12 cellular contexts compared by ENCODE assay signal in genomic region chr14:60652674-60653387, GRCh38. TPM values are rescaled to one million over a fixed set of nuclear protein-coding genes. Genes with fewer than 3 reads are reported as not detected.
DNase-seq lines count a peak whose midpoint lies in the region; ATAC-seq and TF ChIP-seq lines count a peak whose summit lies in the region.
"Had no signal": no experiment of that assay in that cellular context is flagged by ENCODE, and none has a peak within 500 bp of the region (broad histone marks: within the 10 kb centered on the region; RNA-seq: fewer than 3 reads in every experiment).

No MANE protein-coding gene starts in this region.

- no peaks in the 10 kb centered on the region for H3K27me3 ChIP-seq in prostate gland (replicated peaks; ENCODE audit: insufficient read depth)
- peaks cover 99% of the 10 kb centered on the region for H3K27me3 ChIP-seq in lower lobe of right lung (ENCODE audit: low read depth)

- H3K27ac ChIP-seq in coronary artery: no peak overlapping the region
- peak overlapping the region; percentile 92 to 93 for H3K27ac ChIP-seq in prostate gland
- no peak overlapping the region for H3K27ac ChIP-seq in lower lobe of right lung
- H3K27ac ChIP-seq: cardiac muscle cell had no signal

- H3K4me3 ChIP-seq in coronary artery: peak overlapping the region; percentile 14
- H3K4me3 ChIP-seq in prostate gland: peak overlapping the region; percentile 10 to 31
- no peak overlapping the region for H3K4me3 ChIP-seq in lower lobe of right lung
- H3K4me3 ChIP-seq: cardiac muscle cell had no signal

- H3K9me3 ChIP-seq in prostate gland (no peaks in the 10 kb centered on the region), lower lobe of right lung (no peaks in the 10 kb centered on the region)

- intact Hi-C loops in prostate gland (cut with DNase I): loop anchor here (5.0 to 10.0 kb wide), 2 partner anchors 69 to 372 kb away; partner anchors contain the start of gene SIX4
- intact Hi-C loops in lower lobe of right lung (cut with DNase I): no loop called here

- DNase-seq in NCI-H82 (lab: John Stamatoyannopoulos, UW) (peak; percentile 41), NCI-H82 treated with DMSO at 0.1 percent for 48 hours (lab: John Stamatoyannopoulos, UW; ENCODE audit: unreplicated experiment) (no peak), NCI-H2029 (lab: John Stamatoyannopoulos, UW) (peak; percentile 83), coronary artery (ENCODE audit: low spot score) (no peak), prostate gland (ENCODE audit: low spot score) (peak; percentile 32), GM10248 (ENCODE audit: extremely low spot score) (no peak), lower lobe of right lung (no peak)
- DNase-seq: activated CD8-positive, alpha-beta memory T cell treated with anti-CD3 and anti-CD28 coated beads for 24 hours; MM.1S; stimulated activated CD4-positive, alpha-beta T cell treated with anti-CD3 and anti-CD28 coated beads, Interleukin-4, amount 100 ng/mL, for 24 hours had no signal

- CTCF ChIA-PET in GM10248 (lab: Yijun Ruan, JAX): interaction anchor here (1.3 kb wide), 1 partner anchor 12 kb away, joined by 4 read pairs; no protein-coding TSS in a partner anchor

- H3K4me1 ChIP-seq in prostate gland (replicated peaks): peaks cover 2% of the 10 kb centered on the region
- H3K4me1 ChIP-seq in lower lobe of right lung: peaks cover 69% of the 10 kb centered on the region

- POLR2A ChIA-PET in GM10248 (lab: Yijun Ruan, JAX): no interaction called here

- WGBS in prostate gland: 25% methylated on average over 37 of the region's 37 CpGs

- H3K36me3 ChIP-seq in prostate gland (no peaks in the 10 kb centered on the region), lower lobe of right lung (no peaks in the 10 kb centered on the region)
- H3K36me3 ChIP-seq: cardiac muscle cell had no signal

- TF ChIP-seq CTCF in coronary artery (IDR thresholded peaks at IDR 0.05): no peak
- TF ChIP-seq CTCF in prostate gland (IDR thresholded peaks at IDR 0.05): no peak
- TF ChIP-seq CTCF in GM10248 (IDR thresholded peaks at IDR 0.05; ENCODE audit: control extremely low read depth, extremely low read depth, low read depth, missing control alignments): no peak
- no peak for TF ChIP-seq CTCF in lower lobe of right lung (IDR thresholded peaks at IDR 0.05)

- TF ChIP-seq POLR2A in prostate gland (IDR thresholded peaks at IDR 0.05): no peak

- ATAC-seq in HG02884 (IDR thresholded peaks at IDR 0.05; ENCODE audit: unreplicated experiment) (no peak), lower lobe of right lung (no peak)

RNA-seq across cellular contexts. Expression of gene SIX1, which starts 3.6 kb away (rescaled TPM):
- total RNA-seq in prostate gland (10 to 100 TPM; 23.5 to 25.0 TPM), lower lobe of right lung (2.3 TPM)

Comparison
In these comparisons a context has a peak if more than half of its experiments do, and no peak if none do; other contexts are left out.
1. DNase-seq: peak in NCI-H82 (single experiment), NCI-H2029 (single experiment) and prostate gland (single experiment); none in NCI-H82 treated with DMSO at 0.1 percent for 48 hours (single experiment), coronary artery (single experiment), GM10248 (single experiment) and lower lobe of right lung (single experiment).
2. H3K27ac ChIP-seq: peak in prostate gland (2 of 2); none in coronary artery (0 of 2) and lower lobe of right lung (single experiment).